ENCODE assay signal across 8 cellular contexts in genomic region chr22:42856865-42857704, GRCh38.
DNase-seq lines count a peak whose midpoint lies in the region; ATAC-seq and TF ChIP-seq lines count a peak whose summit lies in the region.

ARFGAP3 (minus strand) TSS chr22:42857273; CDS start chr22:42857182, 91 bp downstream.

- H3K4me3 ChIP-seq in choroid plexus epithelial cell (ENCODE audit: low read depth, low read length): peak within 1 kb of the TSS; percentile 89

- no peak for TF ChIP-seq CTCF in choroid plexus epithelial cell (conservative IDR thresholded peaks at IDR 0.05; ENCODE audit: low read depth, low read length)

- peak; percentile 87 for ATAC-seq in HG03439 (IDR thresholded peaks at IDR 0.05; ENCODE audit: unreplicated experiment)

- peak; percentile 87 for TF ChIP-seq POLR2A in GM19193 (IDR thresholded peaks at IDR 0.05; ENCODE audit: extremely low read depth, insufficient read depth, insufficient read length)

- DNase-seq in AML-193 (lab: John Stamatoyannopoulos, UW) (peak; percentile 78 to 87), NCI-H524 treated with DMSO at 0.1 percent for 48 hours (lab: John Stamatoyannopoulos, UW) (peak; percentile 36), choroid plexus epithelial cell (ENCODE audit: low read depth) (peak; percentile 96), kidney glomerular epithelial cell (lab: John Stamatoyannopoulos, UW) (peak; percentile 92)
- peak; percentile 95 to 97 for DNase-seq in activated CD4-positive, alpha-beta T cell treated with anti-CD3 and anti-CD28 coated beads for 4 hours
- DNase-seq in stimulated activated CD4-positive, alpha-beta T cell treated with anti-CD3 and anti-CD28 coated beads, Interleukin-15, amount 100 ng/mL, for 48 hours (ENCODE audit: low read depth in 2 of 2): peak; percentile 87 to 94

Comparison
In these comparisons a context has a peak if more than half of its experiments do, and no peak if none do; other contexts are left out.
1. Peak in every context shown above with its lines: DNase-seq, ATAC-seq and H3K4me3 ChIP-seq.
2. DNase-seq: peak in every context shown above with its lines; median percentile 96 in activated CD4-positive, alpha-beta T cell treated with anti-CD3 and anti-CD28 coated beads for 4 hours; 96 in choroid plexus epithelial cell; 92 in kidney glomerular epithelial cell; 90 in stimulated activated CD4-positive, alpha-beta T cell treated with anti-CD3 and anti-CD28 coated beads, Interleukin-15, amount 100 ng/mL, for 48 hours; 82 in AML-193; 36 in NCI-H524 treated with DMSO at 0.1 percent for 48 hours.